ENCODE assay signal across 35 cellular contexts in genomic region chr10:59812541-59813122, GRCh38. TPM values are rescaled to one million over a fixed set of nuclear protein-coding genes. Genes with fewer than 3 reads are reported as not detected.
"Had no signal": no experiment of that assay in that cellular context is flagged by ENCODE, and none has a peak within 500 bp of the region (broad histone marks: within the 10 kb centered on the region; RNA-seq: fewer than 3 reads in every experiment).

No MANE protein-coding gene starts in this region.

- H3K4me3 Mint-ChIP-seq: activated CD4-positive, alpha-beta memory T cell treated with anti-CD3 and anti-CD28 coated beads, Interleukin-2, amount 10 ng/mL, durations not matched to agents 7 days and 5 days; activated CD4-positive, alpha-beta T cell treated with anti-CD3 and anti-CD28 coated beads, Interleukin-2, amount 10 ng/mL, durations not matched to agents 7 days and 5 days; activated naive CD4-positive, alpha-beta T cell treated with anti-CD3 and anti-CD28 coated beads for 36 hours; activated naive CD4-positive, alpha-beta T cell treated with anti-CD3 and anti-CD28 coated beads, Interleukin-2, amount 50 U/mL, for 24 hours; activated naive CD8-positive, alpha-beta T cell treated with anti-CD3 and anti-CD28 coated beads for 36 hours; activated naive CD8-positive, alpha-beta T cell treated with anti-CD3 and anti-CD28 coated beads, Interleukin-2, amount 50 U/mL, for 24 hours; activated T-cell treated with anti-CD3 and anti-CD28 coated beads, Interleukin-2, amount 50 U/mL, for 24 hours; activated T-helper 1 cell treated with anti-CD3 and anti-CD28 coated beads, Interleukin-12 subunit alpha, Interleukin-12 subunit beta, Interleukin-2, Interleukin-4 antibody, amounts not matched to agents 30 ng/mL and 10 ng/mL and 1 ng/mL, durations not matched to agents 14 hours and 24 hours and 36 hours; central memory CD8-positive, alpha-beta T cell; dendritic cell treated with granulocyte-macrophage colony-stimulating factor and Interleukin-4, amounts not matched to agents 40 ng/mL and 50 ng/mL, for 4 days; effector memory CD8-positive, alpha-beta T cell; T-helper 17 cell; T-helper 2 cell treated with Interferon-gamma antibody and Interleukin-4, amounts not matched to agents 5 μg/mL and 100 μg/mL, for 36 hours; WTC11 had no signal

- H3K27ac Mint-ChIP-seq: activated CD4-positive, alpha-beta memory T cell treated with anti-CD3 and anti-CD28 coated beads, Interleukin-2, amount 10 ng/mL, durations not matched to agents 7 days and 5 days; activated CD4-positive, alpha-beta T cell treated with anti-CD3 and anti-CD28 coated beads, Interleukin-2, amount 10 ng/mL, durations not matched to agents 7 days and 5 days; activated naive CD4-positive, alpha-beta T cell treated with anti-CD3 and anti-CD28 coated beads for 36 hours; activated naive CD4-positive, alpha-beta T cell treated with anti-CD3 and anti-CD28 coated beads, Interleukin-2, amount 50 U/mL, for 24 hours; activated naive CD8-positive, alpha-beta T cell treated with anti-CD3 and anti-CD28 coated beads for 36 hours; activated naive CD8-positive, alpha-beta T cell treated with anti-CD3 and anti-CD28 coated beads, Interleukin-2, amount 50 U/mL, for 24 hours; activated T-cell treated with anti-CD3 and anti-CD28 coated beads, Interleukin-2, amount 50 U/mL, for 24 hours; activated T-helper 1 cell treated with anti-CD3 and anti-CD28 coated beads, Interleukin-12 subunit alpha, Interleukin-12 subunit beta, Interleukin-2, Interleukin-4 antibody, amounts not matched to agents 30 ng/mL and 10 ng/mL and 1 ng/mL, durations not matched to agents 14 hours and 24 hours and 36 hours; activated T-helper 2 cell treated with anti-CD3 and anti-CD28 coated beads, Interferon-gamma antibody, Interleukin-2, Interleukin-4, amounts not matched to agents 10 μg/mL and 5 μg/mL and 100 μg/mL, durations not matched to agents 14 hours and 24 hours and 36 hours; dendritic cell treated with granulocyte-macrophage colony-stimulating factor and Interleukin-4, amounts not matched to agents 40 ng/mL and 50 ng/mL, for 4 days; T-helper 17 cell; T-helper 2 cell treated with Interferon-gamma antibody and Interleukin-4, amounts not matched to agents 5 μg/mL and 100 μg/mL, for 36 hours; WTC11 had no signal

- H3K27me3 ChIP-seq: adrenal gland, brain microvascular endothelial cell, esophagus muscularis mucosa, foreskin keratinocyte, gastrocnemius medialis had no signal

- H3K4me3 ChIP-seq: adrenal gland, coronary artery, esophagus muscularis mucosa, gastrocnemius medialis had no signal

- H3K4me1 Mint-ChIP-seq: activated CD4-positive, alpha-beta T cell treated with anti-CD3 and anti-CD28 coated beads, Interleukin-2, amount 10 ng/mL, durations not matched to agents 7 days and 5 days had no signal

- H3K9me3 Mint-ChIP-seq: activated CD4-positive, alpha-beta memory T cell treated with anti-CD3 and anti-CD28 coated beads, Interleukin-2, amount 10 ng/mL, durations not matched to agents 7 days and 5 days; activated CD4-positive, alpha-beta T cell treated with anti-CD3 and anti-CD28 coated beads, Interleukin-2, amount 10 ng/mL, durations not matched to agents 7 days and 5 days; activated naive CD4-positive, alpha-beta T cell treated with anti-CD3 and anti-CD28 coated beads for 36 hours; activated naive CD4-positive, alpha-beta T cell treated with anti-CD3 and anti-CD28 coated beads, Interleukin-2, amount 50 U/mL, for 24 hours; activated naive CD8-positive, alpha-beta T cell treated with anti-CD3 and anti-CD28 coated beads for 36 hours; activated naive CD8-positive, alpha-beta T cell treated with anti-CD3 and anti-CD28 coated beads, Interleukin-2, amount 50 U/mL, for 24 hours; activated T-cell treated with anti-CD3 and anti-CD28 coated beads, Interleukin-2, amount 50 U/mL, for 24 hours; activated T-helper 1 cell treated with anti-CD3 and anti-CD28 coated beads, Interleukin-12 subunit alpha, Interleukin-12 subunit beta, Interleukin-2, Interleukin-4 antibody, amounts not matched to agents 30 ng/mL and 10 ng/mL and 1 ng/mL, durations not matched to agents 14 hours and 24 hours and 36 hours; activated T-helper 2 cell treated with anti-CD3 and anti-CD28 coated beads, Interferon-gamma antibody, Interleukin-2, Interleukin-4, amounts not matched to agents 10 μg/mL and 5 μg/mL and 100 μg/mL, durations not matched to agents 14 hours and 24 hours and 36 hours; central memory CD8-positive, alpha-beta T cell; dendritic cell treated with granulocyte-macrophage colony-stimulating factor and Interleukin-4, amounts not matched to agents 40 ng/mL and 50 ng/mL, for 4 days; effector memory CD8-positive, alpha-beta T cell; T-helper 2 cell treated with Interferon-gamma antibody and Interleukin-4, amounts not matched to agents 5 μg/mL and 100 μg/mL, for 36 hours had no signal

- ATAC-seq: activated naive CD8-positive, alpha-beta T cell treated with anti-CD3 and anti-CD28 coated beads, Interleukin-2, amount 50 U/mL, for 24 hours; effector memory CD8-positive, alpha-beta T cell; foreskin keratinocyte; gastrocnemius medialis; SK-N-SH treated with all-trans-retinoic acid at 6 μM for 48 hours; T-helper 17 cell; WTC11 had no signal

- H3K27ac ChIP-seq: brain microvascular endothelial cell, coronary artery, esophagus muscularis mucosa, foreskin keratinocyte, gastrocnemius medialis had no signal

- DNase-seq: activated CD4-positive, alpha-beta memory T cell treated with anti-CD3 and anti-CD28 coated beads, Interleukin-2, amount 10 ng/mL, durations not matched to agents 7 days and 5 days; activated CD4-positive, alpha-beta T cell treated with anti-CD3 and anti-CD28 coated beads for 1 hour; activated CD4-positive, alpha-beta T cell treated with anti-CD3 and anti-CD28 coated beads for 4 hours; activated CD4-positive, alpha-beta T cell treated with anti-CD3 and anti-CD28 coated beads, Interleukin-2, amount 10 ng/mL, durations not matched to agents 7 days and 5 days; activated CD4-positive, alpha-beta T cell treated with anti-CD3 and anti-CD28 coated beads, Interleukin-2, amount 50 U/mL, for 4 hours; activated CD8-positive, alpha-beta memory T cell treated with anti-CD3 and anti-CD28 coated beads, Interleukin-2, amount 50 U/mL, for 48 hours; activated effector memory CD4-positive, alpha-beta T cell treated with anti-CD3 and anti-CD28 coated beads, Interleukin-2, amount 50 U/mL, for 16 hours; activated naive CD4-positive, alpha-beta T cell treated with anti-CD3 and anti-CD28 coated beads for 36 hours; activated naive CD8-positive, alpha-beta T cell treated with anti-CD3 and anti-CD28 coated beads for 36 hours; activated naive CD8-positive, alpha-beta T cell treated with anti-CD3 and anti-CD28 coated beads, Interleukin-2, amount 50 U/mL, for 24 hours; activated T-cell treated with anti-CD3 and anti-CD28 coated beads for 4 hours; activated T-cell treated with anti-CD3 and anti-CD28 coated beads, Interleukin-2, amount 50 U/mL, for 24 hours; adrenal gland; aorta; brain microvascular endothelial cell; effector CD4-positive, alpha-beta T cell; effector memory CD8-positive, alpha-beta T cell; erythroblast; foreskin keratinocyte; gastrocnemius medialis; T-helper 1 cell; T-helper 17 cell; T1000 had no signal

- H3K9me3 ChIP-seq: adrenal gland, esophagus muscularis mucosa, gastrocnemius medialis had no signal

- H3K27me3 Mint-ChIP-seq: activated CD4-positive, alpha-beta memory T cell treated with anti-CD3 and anti-CD28 coated beads, Interleukin-2, amount 10 ng/mL, durations not matched to agents 7 days and 5 days; activated CD4-positive, alpha-beta T cell treated with anti-CD3 and anti-CD28 coated beads, Interleukin-2, amount 10 ng/mL, durations not matched to agents 7 days and 5 days; activated naive CD4-positive, alpha-beta T cell treated with anti-CD3 and anti-CD28 coated beads, Interleukin-2, amount 50 U/mL, for 24 hours; activated naive CD8-positive, alpha-beta T cell treated with anti-CD3 and anti-CD28 coated beads for 36 hours; activated naive CD8-positive, alpha-beta T cell treated with anti-CD3 and anti-CD28 coated beads, Interleukin-2, amount 50 U/mL, for 24 hours; activated T-cell treated with anti-CD3 and anti-CD28 coated beads, Interleukin-2, amount 50 U/mL, for 24 hours; central memory CD8-positive, alpha-beta T cell; dendritic cell treated with granulocyte-macrophage colony-stimulating factor and Interleukin-4, amounts not matched to agents 40 ng/mL and 50 ng/mL, for 4 days; effector memory CD8-positive, alpha-beta T cell; T-helper 17 cell had no signal

- FAIRE-seq: bronchial epithelial cell had no signal

RNA-seq across cellular contexts. Expression of gene MRLN, which starts 59.4 kb away (rescaled TPM):
- total RNA-seq: activated CD4-positive, alpha-beta memory T cell treated with anti-CD3 and anti-CD28 coated beads, Interleukin-2, amount 10 ng/mL, durations not matched to agents 7 days and 5 days; activated CD4-positive, alpha-beta T cell treated with anti-CD3 and anti-CD28 coated beads, Interleukin-2, amount 10 ng/mL, durations not matched to agents 7 days and 5 days; activated naive CD4-positive, alpha-beta T cell treated with anti-CD3 and anti-CD28 coated beads for 36 hours; activated naive CD8-positive, alpha-beta T cell treated with anti-CD3 and anti-CD28 coated beads for 36 hours; activated T-helper 2 cell treated with anti-CD3 and anti-CD28 coated beads, Interferon-gamma antibody, Interleukin-2, Interleukin-4, amounts not matched to agents 10 μg/mL and 5 μg/mL and 100 μg/mL, durations not matched to agents 14 hours and 24 hours and 36 hours; adrenal gland; bronchial epithelial cell; cardiac septum; esophagus muscularis mucosa; foreskin keratinocyte; WTC11 had no signal
- polyA plus RNA-seq: aorta, foreskin keratinocyte had no signal
